ENCODE assay signal across 1 cellular context in the genomic region with DNA sequence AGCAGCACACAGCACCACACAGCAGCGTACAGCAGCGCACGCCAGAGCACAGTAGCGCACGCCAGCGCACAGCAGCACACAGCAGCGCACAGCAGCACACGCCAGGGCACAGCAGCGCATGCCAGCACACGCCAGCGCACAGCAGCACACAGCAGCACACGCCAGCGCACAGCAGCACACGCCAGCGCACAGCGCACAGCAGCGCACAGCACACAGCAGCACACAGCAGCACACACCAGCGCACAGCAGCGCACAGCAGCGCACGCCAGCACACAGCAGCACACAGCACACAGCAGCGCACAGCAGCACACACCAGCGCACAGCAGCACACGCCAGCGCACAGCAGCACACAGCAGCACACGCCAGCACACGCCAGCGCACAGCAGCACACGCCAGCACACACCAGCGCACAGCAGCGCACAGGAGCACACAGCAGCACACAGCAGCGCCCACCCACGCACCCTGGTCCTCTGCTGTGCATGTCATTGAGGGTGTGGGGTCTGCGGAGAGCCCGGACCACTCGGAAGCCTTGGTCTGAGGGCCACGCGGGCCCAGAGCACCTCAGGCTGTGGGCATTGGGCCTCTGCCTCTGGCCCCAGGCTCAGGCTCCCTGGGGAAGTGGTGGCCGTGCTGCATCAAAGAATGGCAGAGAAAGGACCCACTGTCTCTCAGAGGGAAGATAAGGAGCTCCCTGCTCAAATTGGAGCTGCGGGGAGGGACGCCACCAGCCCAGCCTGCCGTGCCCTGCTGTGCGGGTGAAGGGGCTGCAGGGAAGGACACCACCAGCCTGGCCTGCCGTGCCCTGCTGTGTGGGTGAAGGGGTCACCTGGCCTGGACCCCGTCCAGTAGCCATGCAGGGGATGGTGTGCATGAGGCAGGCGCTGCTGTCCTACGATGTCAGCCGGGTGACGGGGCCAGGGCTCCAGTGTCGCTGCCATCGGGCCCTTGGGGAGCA.
TF ChIP-seq lines count a peak whose summit lies in the region.

No MANE protein-coding gene starts in this region.

TF ChIP-seq in HepG2, 621 proteins besides CTCF, POLR2A, EP300 and RAD21:
- TF ChIP-seq AGO2 (optimal IDR thresholded peaks at IDR 0.05; ENCODE audit: low read depth, low read length) (peak; percentile 68), ZBTB2 (CRISPR knock-in tag; IDR thresholded peaks at IDR 0.05; ENCODE audit: low read depth) (0 out of 2 replicates have a peak, but pooled peaks have one; percentile 26), RFXAP (CRISPR knock-in tag; IDR thresholded peaks at IDR 0.05; ENCODE audit: borderline replicate concordance) (no peak), ZNF441 (CRISPR knock-in tag; IDR thresholded peaks at IDR 0.05; ENCODE audit: borderline replicate concordance) (no peak), ZNF24 (IDR thresholded peaks at IDR 0.05) (no peak), RXRA (CRISPR knock-in tag; IDR thresholded peaks at IDR 0.05) (no peak), SPEN (CRISPR knock-in tag; IDR thresholded peaks at IDR 0.05; ENCODE audit: low read depth) (peak; percentile 19; the same call in 1 of the 2 replicates), ZNF598 (CRISPR knock-in tag; IDR thresholded peaks at IDR 0.05; ENCODE audit: borderline replicate concordance) (no peak), ZNF335 (CRISPR knock-in tag; IDR thresholded peaks at IDR 0.05) (no peak)
